In the genomic region with DNA sequence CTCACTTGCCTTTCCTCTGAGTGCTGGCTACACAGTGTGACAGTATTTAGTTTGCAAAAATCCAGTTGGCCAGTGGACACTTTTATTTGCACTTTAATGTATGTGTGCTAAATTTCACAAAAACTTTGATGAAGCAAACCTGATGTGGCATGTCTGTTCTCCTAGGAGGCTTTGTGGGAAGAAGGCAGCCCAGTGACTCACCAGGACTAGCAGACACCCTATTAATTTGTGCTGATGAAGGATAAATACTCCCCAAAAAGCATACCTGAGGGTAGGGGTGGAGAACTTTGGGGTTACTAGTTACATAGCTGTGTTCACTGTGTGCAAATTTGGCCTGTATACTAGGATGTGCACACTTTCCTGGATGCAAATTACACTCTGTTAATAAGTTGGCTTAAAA, we compare ENCODE assay signal across 16 cellular contexts.
"Had no signal": no experiment of that assay in that cellular context is flagged by ENCODE, and none has a peak within 500 bp of the region (broad histone marks: within the 10 kb centered on the region; RNA-seq: fewer than 3 reads in every experiment).

No MANE protein-coding gene starts in this region.

- ATAC-seq: activated CD8-positive, alpha-beta T cell treated with anti-CD3 and anti-CD28 coated beads for 36 hours; right cardiac atrium; stimulated activated naive CD8-positive, alpha-beta T cell treated with anti-CD3 and anti-CD28 coated beads, Interleukin-15, amount 100 ng/mL, for 72 hours; upper lobe of right lung had no signal

- H3K4me1 ChIP-seq: adrenal gland, prostate gland, testis, upper lobe of right lung had no signal

- H3K4me3 ChIP-seq: adrenal gland, lung, prostate gland, spleen, testis, upper lobe of right lung had no signal

- H3K27me3 ChIP-seq: adrenal gland, spleen, testis, upper lobe of right lung had no signal

- DNase-seq: activated CD4-positive, alpha-beta T cell treated with anti-CD3 and anti-CD28 coated beads for 1 hour; activated CD8-positive, alpha-beta T cell treated with anti-CD3 and anti-CD28 coated beads for 36 hours; activated effector memory CD4-positive, alpha-beta T cell treated with anti-CD3 and anti-CD28 coated beads, Interleukin-2, amount 50 U/mL, for 16 hours; activated T-cell treated with anti-CD3 and anti-CD28 coated beads, Interleukin-2, amount 50 U/mL, for 48 hours; adrenal gland; cortex of kidney; effector CD8-positive, alpha-beta T cell; immature natural killer cell; midbrain; right cardiac atrium; spleen; stimulated activated naive CD8-positive, alpha-beta T cell treated with anti-CD3 and anti-CD28 coated beads, Interleukin-15, amount 100 ng/mL, for 72 hours; testis; upper lobe of right lung had no signal

- H3K36me3 ChIP-seq: prostate gland had no signal

- H3K27ac ChIP-seq: adrenal gland, prostate gland, spleen, testis, upper lobe of right lung had no signal

- H3K9me3 ChIP-seq: adrenal gland, prostate gland, spleen, testis, upper lobe of right lung had no signal
